In the genomic region with DNA sequence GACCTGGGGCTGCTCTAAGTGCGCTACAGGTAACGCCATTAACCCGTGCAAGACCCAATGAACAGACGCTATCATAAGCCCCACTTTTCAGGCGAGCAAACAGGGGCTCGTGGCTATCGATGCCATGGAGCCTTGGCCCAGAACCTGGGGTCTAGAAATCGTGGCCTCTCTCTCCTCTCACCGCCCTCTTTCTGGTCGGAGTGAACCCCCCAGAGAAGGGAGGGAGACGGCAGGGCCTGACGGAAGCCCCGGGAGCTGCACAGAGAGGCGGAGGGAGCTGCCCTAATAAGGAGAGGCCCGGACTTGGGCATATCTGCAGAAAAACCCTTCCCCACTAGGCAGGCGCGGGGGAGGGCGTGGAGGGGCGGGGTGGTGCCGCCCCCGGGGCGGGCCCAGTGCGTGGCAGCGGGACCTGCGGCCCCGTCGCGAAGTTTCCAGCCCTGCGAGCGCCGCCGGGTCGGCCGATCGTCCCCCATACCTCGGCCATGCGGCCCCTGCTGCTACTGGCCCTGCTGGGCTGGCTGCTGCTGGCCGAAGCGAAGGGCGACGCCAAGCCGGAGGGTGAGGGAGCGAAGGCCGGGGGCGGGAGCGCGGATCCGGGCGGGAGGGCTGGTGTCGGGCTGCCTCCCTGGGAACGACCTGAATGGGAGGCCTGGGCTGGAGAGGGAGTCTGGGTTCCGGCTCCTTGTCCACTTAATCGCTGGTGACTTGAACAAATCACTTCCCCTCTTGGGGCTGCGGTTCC, we compare ENCODE assay signal across 8 cellular contexts. TPM values are rescaled to one million over a fixed set of nuclear protein-coding genes. Genes with fewer than 3 reads are reported as not detected.
DNase-seq lines count a peak whose midpoint lies in the region; ATAC-seq and TF ChIP-seq lines count a peak whose summit lies in the region.

Gene PLOD1 (plus strand): TSS at position 423 of the 745 bp plus-strand sequence. CDS start 63 bp downstream, at position 486.

- no peaks in the 10 kb centered on the region for H3K27me3 ChIP-seq in right atrium auricular region

- no peaks in the 10 kb centered on the region for H3K36me3 ChIP-seq in right atrium auricular region
- no peaks in the 10 kb centered on the region for H3K36me3 ChIP-seq in urinary bladder (ENCODE audit: insufficient read depth)

- peak; percentile 90 for ATAC-seq in HG02678 (IDR thresholded peaks at IDR 0.05; ENCODE audit: unreplicated experiment)

- H3K9me3 ChIP-seq in right atrium auricular region = no peaks in the 10 kb centered on the region

- H3K27ac ChIP-seq in right atrium auricular region (peak within 1 kb of the TSS; percentile 81 to 92), urinary bladder (ENCODE audit: low read depth) (peak within 1 kb of the TSS; percentile 57)

- H3K4me1 ChIP-seq in right atrium auricular region (peaks cover 0 to 56% of the 10 kb centered on the region in 2 donors), urinary bladder (ENCODE audit: insufficient read depth) (no peaks in the 10 kb centered on the region)

- H3K4me3 ChIP-seq in GM12875 (ENCODE audit: low read depth, low read length) (peak within 1 kb of the TSS; percentile 66), right atrium auricular region (peak within 1 kb of the TSS; percentile 70 to 75), urinary bladder (ENCODE audit: low read depth, low read length) (peak within 1 kb of the TSS; percentile 65)

- DNase-seq in NCI-H128 (lab: John Stamatoyannopoulos, UW; ENCODE audit: unreplicated experiment) = peak; percentile 74
- peak; percentile 64 to 90 (median 79) for DNase-seq in T-helper 2 cell
- peak in 55 of 56 donors; percentile 28 to 86 (median 74) for DNase-seq in amygdala (lab: John Stamatoyannopoulos, UW)
- DNase-seq in right atrium auricular region (ENCODE audit: low spot score) = peak; percentile 89
- peak; percentile 55 for DNase-seq in pulmonary artery endothelial cell (ENCODE audit: low read depth, low spot score)

- TF ChIP-seq CTCF in GM12875 (IDR thresholded peaks at IDR 0.05; ENCODE audit: borderline replicate concordance, insufficient read depth, low read depth, low read length) (no peak), right atrium auricular region (IDR thresholded peaks at IDR 0.05) (no peak)

- under 1% methylated on average over 54 of the region's 54 CpGs for WGBS in urinary bladder

RNA-seq across cellular contexts. Expression of gene PLOD1, which starts in this region (rescaled TPM):
- total RNA-seq in right atrium auricular region (10 to 100 TPM; 56.1 to 58.1 TPM), pulmonary artery endothelial cell (342 and 390 TPM in 2 replicates), urinary bladder (93.9 TPM)
- polyA plus RNA-seq in urinary bladder = 97.5 TPM

Comparison
In these comparisons a context has a peak if more than half of its experiments do, and no peak if none do; other contexts are left out.
1. Peak in every context shown above with its lines: DNase-seq, ATAC-seq, H3K4me3 ChIP-seq and H3K27ac ChIP-seq.